ENCODE assay signal across 21 cellular contexts in the genomic region with DNA sequence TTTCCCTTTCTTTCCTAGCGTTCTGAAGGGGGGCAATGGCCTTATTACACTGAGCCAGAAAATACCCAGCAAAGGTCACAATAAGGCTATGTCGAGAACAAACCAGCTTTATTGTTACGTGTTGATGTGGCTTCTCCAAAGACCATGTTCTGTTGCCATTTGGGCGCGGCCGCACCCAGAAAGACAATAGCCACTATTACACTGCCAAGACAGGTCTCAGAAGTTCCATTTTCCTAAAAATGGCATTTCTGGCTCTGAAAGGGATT.
"Had no signal": no experiment of that assay in that cellular context is flagged by ENCODE, and none has a peak within 500 bp of the region (broad histone marks: within the 10 kb centered on the region; RNA-seq: fewer than 3 reads in every experiment).

No MANE protein-coding gene starts in this region.

- H3K9me3 ChIP-seq: left ventricle myocardium inferior, prostate gland, right atrium auricular region, thoracic aorta, tibial nerve, upper lobe of right lung, uterus had no signal

- ATAC-seq: naive thymus-derived CD8-positive, alpha-beta T cell; stimulated activated naive B cell treated with anti-CD40 and anti-IgM and Interleukin-4, amounts not matched to agents 10 μg/mL and 1 μg/mL and 100 μg/mL, for 72 hours; upper lobe of right lung had no signal

- H3K27me3 ChIP-seq: right atrium auricular region, tibial nerve, upper lobe of right lung, uterus had no signal

- H3K36me3 ChIP-seq: left ventricle myocardium inferior, prostate gland, right atrium auricular region, thoracic aorta, tibial nerve, upper lobe of right lung, uterus had no signal

- H3K4me3 ChIP-seq: dorsolateral prefrontal cortex, left ventricle myocardium inferior, lung, prostate gland, right atrium auricular region, thoracic aorta, tibial nerve, upper lobe of right lung, uterus had no signal

- H3K4me1 ChIP-seq: left ventricle myocardium inferior, parathyroid adenoma, prostate gland, right atrium auricular region, uterus had no signal

- DNase-seq: central memory CD4-positive, alpha-beta T cell; effector CD4-positive, alpha-beta T cell; kidney; left ventricle myocardium inferior; mesenchymal stem cell; nephron progenitor cell; occipital lobe; small intestine; stimulated activated CD4-positive, alpha-beta T cell treated with anti-CD3 and anti-CD28 coated beads, Interleukin-15, amount 100 ng/mL, for 24 hours; stimulated activated CD4-positive, alpha-beta T cell treated with anti-CD3 and anti-CD28 coated beads, Interleukin-2, amount 100 ng/mL, for 48 hours; stimulated activated naive B cell treated with anti-CD40 and anti-IgM and Interleukin-4, amounts not matched to agents 10 μg/mL and 1 μg/mL and 100 μg/mL, for 72 hours; upper lobe of right lung; uterus had no signal

- H3K27ac ChIP-seq: dorsolateral prefrontal cortex, left ventricle myocardium inferior, parathyroid adenoma, prostate gland, right atrium auricular region, thoracic aorta, tibial nerve, upper lobe of right lung, uterus had no signal
